In the genomic region with DNA sequence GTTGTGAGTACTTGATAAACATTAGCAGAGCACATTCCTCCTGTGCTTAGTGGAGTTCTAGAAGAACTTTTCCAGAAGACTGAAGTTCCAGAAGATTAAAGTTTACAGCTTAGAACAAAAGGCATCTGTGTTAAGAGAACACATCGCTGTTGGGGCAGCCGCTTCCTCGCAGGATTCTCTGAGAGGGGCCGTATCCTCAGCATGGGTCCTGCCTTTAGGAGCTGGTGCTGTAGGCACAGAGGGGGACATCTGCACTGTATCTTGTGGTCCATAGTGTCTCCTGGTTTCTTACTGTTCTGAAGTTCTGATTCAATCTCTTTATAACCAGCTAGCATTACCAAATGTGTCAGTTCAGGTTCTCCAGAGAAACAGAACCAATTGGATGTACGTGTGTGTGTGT, we compare ENCODE assay signal across 6 cellular contexts. TPM values are rescaled to one million over a fixed set of nuclear protein-coding genes. Genes with fewer than 3 reads are reported as not detected.
"Had no signal": no experiment of that assay in that cellular context is flagged by ENCODE, and none has a peak within 500 bp of the region (broad histone marks: within the 10 kb centered on the region; RNA-seq: fewer than 3 reads in every experiment).

No MANE protein-coding gene starts in this region.

- DNase-seq: GOT3, H7, IMR-90 had no signal

- ATAC-seq: K562 had no signal

RNA-seq across cellular contexts. Expression of a gene that starts 16.3 kb away (rescaled TPM):
- total RNA-seq: H4, H7, HT-29, IMR-90 had no signal
